Comparison of ENCODE assay signal across 26 cellular contexts in the genomic region with DNA sequence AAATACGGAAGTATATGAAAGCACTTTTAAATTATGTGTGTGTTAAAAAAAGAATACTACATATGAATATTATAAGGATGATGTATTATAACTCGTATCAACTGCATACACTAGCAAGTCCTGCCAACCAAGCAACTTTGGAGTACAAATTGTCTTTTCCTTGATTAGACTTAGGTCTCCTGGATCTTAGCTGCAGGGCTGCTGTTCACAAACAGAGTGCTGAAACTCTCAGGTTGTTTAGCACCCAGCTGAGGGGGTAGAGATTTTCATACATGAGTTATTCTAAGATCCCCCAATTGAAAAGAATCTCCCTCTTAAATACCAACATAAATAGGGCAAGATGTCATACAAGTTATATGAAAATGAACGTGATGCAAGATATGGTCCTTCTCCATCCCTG.
DNase-seq lines count a peak whose midpoint lies in the region; FAIRE-seq and TF ChIP-seq lines count a peak whose summit lies in the region.
"Had no signal": no experiment of that assay in that cellular context is flagged by ENCODE, and none has a peak within 500 bp of the region (broad histone marks: within the 10 kb centered on the region; RNA-seq: fewer than 3 reads in every experiment).

No MANE protein-coding gene starts in this region.

- no peak overlapping the region for H3K27ac Mint-ChIP-seq in MCF 10A (ENCODE audit: low read depth, unreplicated experiment)
- H3K27ac Mint-ChIP-seq: effector memory CD8-positive, alpha-beta T cell; HFFc6; IgD-negative memory B cell; natural killer cell; stimulated activated naive CD8-positive, alpha-beta T cell treated with anti-CD3 and anti-CD28 coated beads, Interleukin-15, Interleukin-2, amounts not matched to agents 100 ng/mL and 50 ng/mL, for 24 hours had no signal

- DNase-seq in MCF 10A (ENCODE audit: unreplicated experiment) (peak; percentile 30), breast epithelium (ENCODE audit: low spot score in 2 of 2) (no peak), RKO (ENCODE audit: low spot score) (peak; percentile 29), fibroblast of the aortic adventitia (ENCODE audit: low read depth) (peak; percentile 54), urothelium cell line (ENCODE audit: low spot score) (peak; percentile 11), HUDEP-2 (lab: John Stamatoyannopoulos, UW; ENCODE audit: unreplicated experiment in 76 of 76) (no peak), NCI-H187 treated with DMSO at 0.1 percent for 48 hours (lab: John Stamatoyannopoulos, UW) (no peak), cerebellar nuclear complex (lab: John Stamatoyannopoulos, UW) (no peak)
- DNase-seq: 8988T; activated CD4-positive, alpha-beta T cell treated with anti-CD3 and anti-CD28 coated beads for 48 hours; activated CD8-positive, alpha-beta memory T cell treated with anti-CD3 and anti-CD28 coated beads, Interleukin-2, amount 50 U/mL, for 48 hours; activated gamma-delta T cell treated with Interleukin-2 at 50 U/mL for 16 hours; DMS 273 treated with DMSO at 0.1 percent for 48 hours; effector memory CD8-positive, alpha-beta T cell; heart left ventricle; HFFc6; kidney; MV-4-11; natural killer cell; NCI-H1930; NK-92 treated with Interleukin-12 subunit alpha and Interleukin-12 subunit beta, amount 100 ng/mL, for 24 hours; upper lobe of left lung had no signal

- no peak for TF ChIP-seq POLR2A in breast epithelium (IDR thresholded peaks at IDR 0.05)

- no peak for TF ChIP-seq CTCF in MCF 10A (IDR thresholded peaks at IDR 0.05; ENCODE audit: unreplicated experiment)
- TF ChIP-seq CTCF in breast epithelium (IDR thresholded peaks at IDR 0.05), result no peak
- no peak for TF ChIP-seq CTCF in fibroblast of the aortic adventitia (IDR thresholded peaks at IDR 0.05; ENCODE audit: insufficient read depth, low read length)

- no peaks in the 10 kb centered on the region for H3K4me1 ChIP-seq in breast epithelium

- H3K27me3 ChIP-seq in breast epithelium, result no peaks in the 10 kb centered on the region
- H3K27me3 ChIP-seq: heart left ventricle, upper lobe of left lung had no signal

- no peaks in the 10 kb centered on the region for H3K36me3 ChIP-seq in breast epithelium
- H3K36me3 ChIP-seq: heart left ventricle, upper lobe of left lung had no signal

- no peaks in the 10 kb centered on the region for H3K9me3 Mint-ChIP-seq in MCF 10A (ENCODE audit: unreplicated experiment)
- H3K9me3 Mint-ChIP-seq: effector memory CD8-positive, alpha-beta T cell; HFFc6; stimulated activated naive CD8-positive, alpha-beta T cell treated with anti-CD3 and anti-CD28 coated beads, Interleukin-15, Interleukin-2, amounts not matched to agents 100 ng/mL and 50 ng/mL, for 24 hours had no signal

- no peaks in the 10 kb centered on the region for H3K27me3 Mint-ChIP-seq in MCF 10A (ENCODE audit: insufficient read depth, unreplicated experiment)
- H3K27me3 Mint-ChIP-seq: IgD-negative memory B cell had no signal

- no peaks in the 10 kb centered on the region for H3K9me3 ChIP-seq in breast epithelium
- H3K9me3 ChIP-seq: upper lobe of left lung had no signal

- H3K27ac ChIP-seq in breast epithelium, result no peak overlapping the region
- H3K27ac ChIP-seq: C4-2B, heart left ventricle, HL-60, upper lobe of left lung had no signal

- H3K4me3 Mint-ChIP-seq in MCF 10A (ENCODE audit: unreplicated experiment), result no peak overlapping the region
- H3K4me3 Mint-ChIP-seq: effector memory CD8-positive, alpha-beta T cell; HFFc6; IgD-negative memory B cell; natural killer cell; stimulated activated naive CD8-positive, alpha-beta T cell treated with anti-CD3 and anti-CD28 coated beads, Interleukin-15, Interleukin-2, amounts not matched to agents 100 ng/mL and 50 ng/mL, for 24 hours had no signal

- no peak for FAIRE-seq in urothelium cell line (lab: Jason Lieb, UNC)
- FAIRE-seq: kidney had no signal

- no peak overlapping the region for H3K4me3 ChIP-seq in breast epithelium
- H3K4me3 ChIP-seq in fibroblast of the aortic adventitia (ENCODE audit: low read depth, low read length), result no peak overlapping the region
- H3K4me3 ChIP-seq: heart left ventricle, upper lobe of left lung had no signal

- CTCF ChIA-PET in MCF 10A (lab: Yijun Ruan, JAX), result interaction anchor here (0.6 to 1.4 kb wide), 3 partner anchors 17 to 1388 kb away, joined by 3 read pairs; no protein-coding TSS in a partner anchor

- BruUV-seq in MCF 10A (replicated peaks; lab: Mats Ljungman, UMichigan), result no TSS peak

- POLR2A ChIA-PET in MCF 10A (lab: Yijun Ruan, JAX), result no interaction called here

- H3K36me3 Mint-ChIP-seq in MCF 10A (ENCODE audit: insufficient read depth, unreplicated experiment), result peaks cover 7% of the 10 kb centered on the region
- H3K36me3 Mint-ChIP-seq: natural killer cell had no signal

- H3K4me1 Mint-ChIP-seq in MCF 10A (ENCODE audit: insufficient read depth, unreplicated experiment), result peaks cover 29% of the 10 kb centered on the region
- H3K4me1 Mint-ChIP-seq: natural killer cell had no signal

- intact Hi-C loops in MCF 10A (cut with micrococcal nuclease), result loop anchor here (10.0 kb wide), 1 partner anchor 107 kb away; no protein-coding TSS in a partner anchor
- intact Hi-C loops in breast epithelium (cut with DNase I; ENCODE audit: low total_unique reads), result no loop called here

Comparison
In these comparisons a context has a peak if more than half of its experiments do, and no peak if none do; other contexts are left out.
1. DNase-seq: peak in MCF 10A (single experiment), RKO (single experiment), fibroblast of the aortic adventitia (single experiment) and urothelium cell line (single experiment); none in breast epithelium (0 of 2), HUDEP-2 (0 of 76), NCI-H187 treated with DMSO at 0.1 percent for 48 hours (single experiment) and cerebellar nuclear complex (0 of 2).